ENCODE assay signal across 8 cellular contexts in genomic region chr1:9724706-9725476, GRCh38.
DNase-seq lines count a peak whose midpoint lies in the region; FAIRE-seq and TF ChIP-seq lines count a peak whose summit lies in the region.

No MANE protein-coding gene starts in this region.

- no peaks in the 10 kb centered on the region for H3K4me1 Mint-ChIP-seq in astrocyte (ENCODE audit: low read depth, unreplicated experiment)

- DNase-seq in A172 (ENCODE audit: low spot score), result peak; percentile 56
- peak; percentile 88 for DNase-seq in GM12892 (ENCODE audit: insufficient read length)
- DNase-seq in LoVo (ENCODE audit: low spot score), result peak; percentile 64
- peak; percentile 36 for DNase-seq in T-helper 22 cell (ENCODE audit: low read depth)
- DNase-seq in astrocyte (ENCODE audit: low read depth), result no peak
- DNase-seq in iPS DF 4.7 (ENCODE audit: extremely low read depth, low spot score), result peak; percentile 28
- DNase-seq in stimulated activated CD4-positive, alpha-beta T cell treated with anti-CD3 and anti-CD28 coated beads, Interleukin-4, amount 100 ng/mL, for 24 hours, result peak; percentile 77
- no peak for DNase-seq in NCI-H774 (lab: John Stamatoyannopoulos, UW)

- H3K36me3 ChIP-seq in astrocyte (ENCODE audit: insufficient read depth, low read length), result peaks cover 36% of the 10 kb centered on the region

- peaks cover 5% of the 10 kb centered on the region for H4K20me1 ChIP-seq in astrocyte (ENCODE audit: insufficient read depth, low read length)

- no peak overlapping the region for H3K4me2 ChIP-seq in astrocyte (ENCODE audit: low read length)

- peaks cover 2% of the 10 kb centered on the region for H3K9me3 Mint-ChIP-seq in astrocyte (ENCODE audit: unreplicated experiment)

- peak; percentile 73 for TF ChIP-seq CTCF in astrocyte (IDR thresholded peaks at IDR 0.05; ENCODE audit: insufficient read depth, low read depth, low read length)

- H3K27ac Mint-ChIP-seq in astrocyte (ENCODE audit: unreplicated experiment), result no peak overlapping the region

- 0 out of 2 replicates have a peak, but pooled peaks have one; percentile 13 for TF ChIP-seq POLR2A in GM12892 (IDR thresholded peaks at IDR 0.05; ENCODE audit: low read depth, low read length)

- no peak overlapping the region for H3K9ac ChIP-seq in astrocyte (ENCODE audit: low read length)

- no peaks in the 10 kb centered on the region for H3K27me3 Mint-ChIP-seq in astrocyte (ENCODE audit: low read depth, unreplicated experiment)

- H3K27me3 ChIP-seq in astrocyte (ENCODE audit: insufficient read depth, low read length), result no peaks in the 10 kb centered on the region

- no peak overlapping the region for H3K4me3 ChIP-seq in astrocyte (ENCODE audit: insufficient read depth, low read depth, low read length)

- H3K36me3 Mint-ChIP-seq in astrocyte (ENCODE audit: low read depth, unreplicated experiment), result peaks cover 25% of the 10 kb centered on the region

- no peak overlapping the region for H2AFZ ChIP-seq in astrocyte (ENCODE audit: low read depth, low read length)

- FAIRE-seq in GM12892 (lab: Jason Lieb, UNC) (peak; percentile 87), astrocyte (lab: Jason Lieb, UNC) (no peak)

- H3K9me3 ChIP-seq in astrocyte (ENCODE audit: insufficient read depth, low read depth, low read length), result peaks cover 7% of the 10 kb centered on the region

- no peaks in the 10 kb centered on the region for H3K4me1 ChIP-seq in astrocyte (ENCODE audit: insufficient read depth, low read length)

- H3K27ac ChIP-seq in astrocyte (ENCODE audit: low read depth, low read length), result no peak overlapping the region

- no peaks in the 10 kb centered on the region for H3K79me2 ChIP-seq in astrocyte (ENCODE audit: insufficient read depth, low read length)

- H3K4me3 Mint-ChIP-seq in astrocyte (ENCODE audit: unreplicated experiment), result no peak overlapping the region

Comparison
In these comparisons a context has a peak if more than half of its experiments do, and no peak if none do; other contexts are left out.
1. DNase-seq: peak in A172 (single experiment), GM12892 (single experiment), LoVo (single experiment), T-helper 22 cell (single experiment), iPS DF 4.7 (single experiment) and stimulated activated CD4-positive, alpha-beta T cell treated with anti-CD3 and anti-CD28 coated beads, Interleukin-4, amount 100 ng/mL, for 24 hours (single experiment); none in astrocyte (single experiment) and NCI-H774 (single experiment).